19 cellular contexts compared by ENCODE assay signal in the genomic region with DNA sequence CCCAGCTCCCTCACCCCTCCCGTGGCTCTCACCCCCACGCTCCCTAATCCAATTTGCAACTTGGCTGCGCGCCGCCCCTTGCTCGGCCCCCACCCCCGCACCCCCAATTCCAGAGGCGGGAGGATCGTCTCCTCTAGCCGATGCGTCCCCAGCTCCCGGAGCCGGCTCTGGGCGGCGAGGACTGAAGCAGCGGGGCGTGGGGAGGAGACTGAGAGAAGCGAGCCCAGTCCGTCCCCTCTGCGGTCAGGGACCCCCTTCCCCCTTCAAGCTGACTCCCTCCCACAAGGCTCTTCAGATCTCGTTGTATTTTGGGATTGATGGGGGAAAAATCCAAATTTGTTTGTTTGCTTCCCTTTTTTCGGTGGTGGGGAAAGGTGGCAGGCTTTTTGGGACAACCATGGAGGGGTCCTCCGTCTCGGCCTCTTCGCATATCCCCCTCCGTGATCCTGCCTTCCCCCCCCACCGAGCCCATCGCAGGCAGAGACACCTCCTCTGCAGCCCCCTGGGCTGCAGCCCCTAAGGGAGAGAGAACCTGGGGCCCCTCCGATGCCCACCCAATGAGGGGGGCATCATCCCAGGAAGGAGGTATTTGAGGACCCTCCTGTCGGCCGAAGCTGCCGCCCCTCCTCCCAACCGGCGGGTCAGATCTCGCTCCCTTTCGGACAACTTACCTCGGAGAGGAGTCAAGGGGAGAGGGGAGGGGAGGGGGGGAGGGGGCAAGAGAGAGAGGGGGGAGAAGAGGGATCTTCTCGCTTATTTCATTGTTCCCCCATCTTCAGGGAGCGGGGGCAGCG. TPM values are rescaled to one million over a fixed set of nuclear protein-coding genes. Genes with fewer than 3 reads are reported as not detected.
A peak's percentile ranks its signal among the peaks of the same experiment; 100 is the strongest.
DNase-seq lines count a peak whose midpoint lies in the region; ATAC-seq and TF ChIP-seq lines count a peak whose summit lies in the region.
"Had no signal": no experiment of that assay in that cellular context is flagged by ENCODE, and none has a peak within 500 bp of the region (broad histone marks: within the 10 kb centered on the region; RNA-seq: fewer than 3 reads in every experiment).

No MANE protein-coding gene starts in this region.

- peak; percentile 77 for DNase-seq in Calu3
- no peak for DNase-seq in coronary artery (ENCODE audit: low spot score)
- no peak for DNase-seq in naive thymus-derived CD8-positive, alpha-beta T cell
- no peak for DNase-seq in KG1 (lab: John Stamatoyannopoulos, UW)
- DNase-seq: activated CD4-positive, alpha-beta T cell treated with anti-CD3 and anti-CD28 coated beads, Interleukin-2, amount 50 U/mL, for 48 hours; activated gamma-delta T cell treated with Interleukin-2 at 50 U/mL for 16 hours; brain microvascular endothelial cell; CD4-positive, CD25-positive, alpha-beta regulatory T cell; GDM1; left colon; SIG-M5; stimulated activated CD4-positive, alpha-beta T cell treated with anti-CD3 and anti-CD28 coated beads, Interleukin-4, amount 100 ng/mL, for 24 hours; stimulated activated naive CD4-positive, alpha-beta T cell had no signal

- no peaks in the 10 kb centered on the region for H3K9me3 ChIP-seq in HEK293 (ENCODE audit: control insufficient read depth, insufficient read depth, low read depth, low read length)

- intact Hi-C loops in Calu3 (cut with micrococcal nuclease; ENCODE audit: unreplicated experiment), result no loop called here

- CTCF ChIA-PET in Calu3 (lab: Charles Lee), result interaction anchor here (0.6 to 76.7 kb wide), 38 partner anchors 14 to 1008 kb away, joined by 3 to 42089 read pairs (median 4); partner anchors contain the start of genes ERBB2, GRB7, GSDMA and GSDMB
- CTCF ChIA-PET in HEK293 (lab: Yijun Ruan, JAX), result interaction anchor here (1.4 to 3.0 kb wide), 2 partner anchors 12 to 15 kb away, joined by 5 to 41 read pairs; no protein-coding TSS in a partner anchor

- H3K4me1 ChIP-seq in HEK293 (ENCODE audit: control insufficient read depth, insufficient read depth, low read length), result peaks cover 24% of the 10 kb centered on the region

- H3K9me3 Mint-ChIP-seq in Calu3 (ENCODE audit: low read depth, unreplicated experiment), result no peaks in the 10 kb centered on the region
- no peaks in the 10 kb centered on the region for H3K9me3 Mint-ChIP-seq in naive thymus-derived CD8-positive, alpha-beta T cell

- POLR2A ChIA-PET in HEK293 (lab: Yijun Ruan, JAX), result interaction anchor here (0.6 to 0.8 kb wide), 2 partner anchors 9 to 23 kb away, joined by 3 to 6 read pairs; no protein-coding TSS in a partner anchor
- POLR2A ChIA-PET in naive thymus-derived CD8-positive, alpha-beta T cell (lab: Charles Lee), result no interaction called here

- no peak for ATAC-seq in naive thymus-derived CD8-positive, alpha-beta T cell
- ATAC-seq in GM18870 (IDR thresholded peaks at IDR 0.05; ENCODE audit: unreplicated experiment) (no peak), HG03097 (IDR thresholded peaks at IDR 0.05; ENCODE audit: low FRiP score, unreplicated experiment) (no peak)
- ATAC-seq: sciatic nerve had no signal

- no peak overlapping the region; the same call in 1 of the 2 replicates for H3K27ac ChIP-seq in HEK293 (ENCODE audit: extremely low read depth, low read depth, low read length)
- no peak overlapping the region for H3K27ac ChIP-seq in coronary artery
- H3K27ac ChIP-seq: brain microvascular endothelial cell had no signal

- H3K4me1 Mint-ChIP-seq in Calu3 (ENCODE audit: low read depth, unreplicated experiment), result peaks cover 46% of the 10 kb centered on the region
- H3K4me1 Mint-ChIP-seq in naive thymus-derived CD8-positive, alpha-beta T cell, result peaks cover 6 to 30% (median 25%) of the 10 kb centered on the region in 4 donors

- no peaks in the 10 kb centered on the region for H3K36me3 ChIP-seq in HEK293 (ENCODE audit: control insufficient read depth in 2 of 2, insufficient read depth in 1 of 2, low read length in 2 of 2)
- H3K36me3 ChIP-seq: brain microvascular endothelial cell had no signal

- peaks cover 100% of the 10 kb centered on the region for H3K27me3 Mint-ChIP-seq in Calu3 (ENCODE audit: unreplicated experiment)
- H3K27me3 Mint-ChIP-seq in naive thymus-derived CD8-positive, alpha-beta T cell, result peaks cover 25 to 72% (median 39%) of the 10 kb centered on the region in 5 donors

- H3K27ac Mint-ChIP-seq in Calu3 (ENCODE audit: unreplicated experiment), result peak overlapping the region; percentile 3
- H3K27ac Mint-ChIP-seq in naive thymus-derived CD8-positive, alpha-beta T cell, result no peak overlapping the region
- H3K27ac Mint-ChIP-seq: CD4-positive, CD25-positive, alpha-beta regulatory T cell had no signal

- H3K4me3 Mint-ChIP-seq in Calu3 (ENCODE audit: low read depth, unreplicated experiment), result peak overlapping the region; percentile 61
- H3K4me3 Mint-ChIP-seq in naive thymus-derived CD8-positive, alpha-beta T cell, result peak overlapping the region in 6 of 10 donors; percentile 43 to 73 (median 56)

- peaks cover 46% of the 10 kb centered on the region for H3K36me3 Mint-ChIP-seq in Calu3 (ENCODE audit: insufficient read depth, unreplicated experiment)
- H3K36me3 Mint-ChIP-seq in naive thymus-derived CD8-positive, alpha-beta T cell, result no peaks in the 10 kb centered on the region
- H3K36me3 Mint-ChIP-seq: CD4-positive, CD25-positive, alpha-beta regulatory T cell had no signal

- no peak for TF ChIP-seq CTCF in Calu3 (IDR thresholded peaks at IDR 0.05; ENCODE audit: unreplicated experiment)
- TF ChIP-seq CTCF in HEK293 (tag by site-specific recombination; IDR thresholded peaks at IDR 0.05), result no peak
- TF ChIP-seq CTCF in coronary artery (IDR thresholded peaks at IDR 0.05), result no peak

- BruUV-seq in Calu3 (replicated peaks; lab: Mats Ljungman, UMichigan), result no TSS peak

- H3K4me3 ChIP-seq in HEK293 (ENCODE audit: low read depth, low read length) (peak overlapping the region; percentile 22), coronary artery (peak overlapping the region; percentile 62)

TF ChIP-seq in HEK293, 187 proteins besides CTCF, POLR2A, EP300 and RAD21 (continues in another document):
- TF ChIP-seq ZNF76 (tag by site-specific recombination; IDR thresholded peaks at IDR 0.05; ENCODE audit: borderline replicate concordance, low read depth) (peak; percentile 57; the same call in 1 of the 2 replicates), ZNF398 (tag by site-specific recombination; IDR thresholded peaks at IDR 0.05) (0 out of 2 replicates have a peak, but pooled peaks have one; percentile 17), ZBTB48 (tag by site-specific recombination; IDR thresholded peaks at IDR 0.05) (0 out of 2 replicates have a peak, but pooled peaks have one; percentile 12), GLIS2 (tag by site-specific recombination; IDR thresholded peaks at IDR 0.05) (peak; percentile 31; the same call in 1 of the 2 replicates), SP3 (tag by site-specific recombination; IDR thresholded peaks at IDR 0.05) (0 out of 2 replicates have a peak, but pooled peaks have one; percentile 35), ZNF660 (tag by site-specific recombination; IDR thresholded peaks at IDR 0.05) (no peak), EGR2 (tag by site-specific recombination; IDR thresholded peaks at IDR 0.05; ENCODE audit: low read depth) (peak; percentile 39), ZNF335 (tag by site-specific recombination; conservative IDR thresholded peaks at IDR 0.05) (peak; percentile 22), ZNF223 (tag by site-specific recombination; IDR thresholded peaks at IDR 0.05) (no peak), ZNF202 (tag by site-specific recombination; IDR thresholded peaks at IDR 0.05; ENCODE audit: borderline replicate concordance) (no peak), ZNF610 (tag by site-specific recombination; IDR thresholded peaks at IDR 0.05; ENCODE audit: borderline replicate concordance) (no peak), PATZ1 (tag by site-specific recombination; IDR thresholded peaks at IDR 0.05) (peak; percentile 2; the same call in 1 of the 2 replicates)

RNA-seq across cellular contexts. Expression of gene NEUROD2, which starts 0.5 kb away (rescaled TPM):
- total RNA-seq in Calu3 (2022), result not detected in 2 replicates
- not detected for total RNA-seq in naive thymus-derived CD8-positive, alpha-beta T cell
- not detected for polyA plus RNA-seq in naive thymus-derived CD8-positive, alpha-beta T cell
- total RNA-seq: CD4-positive, CD25-positive, alpha-beta regulatory T cell; LHCN-M2; sciatic nerve had no signal
- polyA plus RNA-seq: CD4-positive, CD25-positive, alpha-beta regulatory T cell had no signal

RNA-seq across cellular contexts. Expression of gene PPP1R1B, which starts 19.5 kb away (rescaled TPM):
- 8.3 and 11.1 TPM in 2 replicates for total RNA-seq in Calu3 (2022)
- not detected for total RNA-seq in naive thymus-derived CD8-positive, alpha-beta T cell
- not detected for polyA plus RNA-seq in naive thymus-derived CD8-positive, alpha-beta T cell
- total RNA-seq: CD4-positive, CD25-positive, alpha-beta regulatory T cell; LHCN-M2; myocyte had no signal
- polyA plus RNA-seq: CD4-positive, CD25-positive, alpha-beta regulatory T cell had no signal

RNA-seq across cellular contexts. Expression of gene STARD3, which starts 29.7 kb away (rescaled TPM):
- 2,579 and 2,697 TPM in 2 replicates for total RNA-seq in Calu3 (2022)
- 100 to 1,000 TPM; 154 to 167 TPM for total RNA-seq in naive thymus-derived CD8-positive, alpha-beta T cell
- polyA plus RNA-seq in naive thymus-derived CD8-positive, alpha-beta T cell, result 10 to 100 TPM; 37.4 to 51.6 (median 43.0) TPM

RNA-seq across cellular contexts. Expression of gene TCAP, which starts 57.9 kb away (rescaled TPM):
- total RNA-seq in Calu3 (2022), result 51.5 and 61.1 TPM in 2 replicates
- 10 to 100 TPM in 1 of 2 experiments, 1 to 10 TPM in 1; 8.5 to 10.3 TPM for total RNA-seq in naive thymus-derived CD8-positive, alpha-beta T cell
- polyA plus RNA-seq in naive thymus-derived CD8-positive, alpha-beta T cell, result under 1 TPM in 1 of 3 donors, not detected in 2; 0.11 TPM

Comparison
In these comparisons a context has a peak if more than half of its experiments do, and no peak if none do; other contexts are left out.
1. RNA of gene STARD3, which starts 29.7 kb away (total RNA-seq): 2,579 to 2,697 TPM in Calu3; 154 to 167 TPM in naive thymus-derived CD8-positive, alpha-beta T cell; every median in the first group is over 10 times any median in the second.